Comparison of ENCODE assay signal across 8 cellular contexts in genomic region chr1:153957744-153958110, GRCh38. TPM values are rescaled to one million over a fixed set of nuclear protein-coding genes. Genes with fewer than 3 reads are reported as not detected.
DNase-seq lines count a peak whose midpoint lies in the region; ATAC-seq and TF ChIP-seq lines count a peak whose summit lies in the region.

No MANE protein-coding gene starts in this region.

- H3K4me2 ChIP-seq in BLaER1 = peak overlapping the region; percentile 84

- H4K20me1 ChIP-seq in BLaER1 = peaks cover 52% of the 10 kb centered on the region

- H3K4me1 Mint-ChIP-seq in activated T-cell treated with anti-CD3 and anti-CD28 coated beads, Interleukin-2, amount 50 U/mL, for 72 hours (ENCODE audit: low read depth) = peaks cover 61% of the 10 kb centered on the region

- peak overlapping the region; percentile 83 for H3K27ac ChIP-seq in BLaER1
- peak overlapping the region; percentile 86 for H3K27ac ChIP-seq in HUES64 (ENCODE audit: low read depth, low read length)
- H3K27ac ChIP-seq in gastrocnemius medialis = peak overlapping the region; percentile 91 to 98 (median 94)

- no peaks in the 10 kb centered on the region for H3K27me3 Mint-ChIP-seq in activated T-cell treated with anti-CD3 and anti-CD28 coated beads, Interleukin-2, amount 50 U/mL, for 72 hours (ENCODE audit: low read depth)

- TF ChIP-seq POLR2A in gastrocnemius medialis (IDR thresholded peaks at IDR 0.05) = no peak

- H3K9ac ChIP-seq in BLaER1 (peak overlapping the region; percentile 86), HUES64 (ENCODE audit: low read depth, low read length) (peak overlapping the region; percentile 87)

- peaks cover 9 to 10% of the 10 kb centered on the region in 2 donors for H3K36me3 Mint-ChIP-seq in activated T-cell treated with anti-CD3 and anti-CD28 coated beads, Interleukin-2, amount 50 U/mL, for 72 hours (ENCODE audit: insufficient read depth in 2 of 2)

- TF ChIP-seq CTCF in gastrocnemius medialis (IDR thresholded peaks at IDR 0.05 in 4 of 5, conservative IDR thresholded peaks at IDR 0.05 in 1 of 5) = no peak

- no peaks in the 10 kb centered on the region for H3K27me3 ChIP-seq in BLaER1
- H3K27me3 ChIP-seq in HUES64 (ENCODE audit: insufficient read depth, low read length) = no peaks in the 10 kb centered on the region
- H3K27me3 ChIP-seq in gastrocnemius medialis = no peaks in the 10 kb centered on the region

- 1% methylated on average over 13 of the region's 13 CpGs for WGBS in HUES64

- in situ Hi-C loops in gastrocnemius medialis (cut with MboI; ENCODE audit: low sequenced_read_pairs in 4 of 4) = no loop called here

- H3K4me1 ChIP-seq in BLaER1 (peaks cover 70% of the 10 kb centered on the region), HUES64 (ENCODE audit: insufficient read depth, low read length) (peaks cover 18% of the 10 kb centered on the region), gastrocnemius medialis (peaks cover 69 to 70% of the 10 kb centered on the region in 2 donors)

- H3K36me3 ChIP-seq in BLaER1 (peaks cover 46% of the 10 kb centered on the region), HUES64 (ENCODE audit: insufficient read depth, low read length) (peaks cover 44% of the 10 kb centered on the region), gastrocnemius medialis (peaks cover 0 to 9% of the 10 kb centered on the region in 2 donors)

- H3K9me3 Mint-ChIP-seq in activated T-cell treated with anti-CD3 and anti-CD28 coated beads, Interleukin-2, amount 50 U/mL, for 72 hours = no peaks in the 10 kb centered on the region

- intact Hi-C loops in gastrocnemius medialis (cut with DNase I; ENCODE audit: low total_unique reads) (loop anchor here (1.0 kb wide), 2 partner anchors 11 to 34 kb away; partner anchors contain the start of gene DENND4B), head of caudate nucleus (cut with DNase I) (loop anchor here (10.0 kb wide), 1 partner anchor 163 kb away; no protein-coding TSS in a partner anchor)

- peak; percentile 9 for ATAC-seq in GM19328 (IDR thresholded peaks at IDR 0.05; ENCODE audit: unreplicated experiment)
- peak; percentile 20 to 32 for ATAC-seq in activated T-cell treated with anti-CD3 and anti-CD28 coated beads, Interleukin-2, amount 50 U/mL, for 72 hours (replicated peaks in 1 of 2)
- ATAC-seq in gastrocnemius medialis = no peak
- no peak for ATAC-seq in HG02938 (IDR thresholded peaks at IDR 0.05; ENCODE audit: unreplicated experiment)

- DNase-seq in activated T-cell treated with anti-CD3 and anti-CD28 coated beads, Interleukin-2, amount 50 U/mL, for 72 hours = peak; percentile 50
- DNase-seq in glomerular visceral epithelial cell (ENCODE audit: extremely low spot score) = peak; percentile 40
- no peak for DNase-seq in gastrocnemius medialis
- no peak for DNase-seq in head of caudate nucleus

- H3K27ac Mint-ChIP-seq in activated T-cell treated with anti-CD3 and anti-CD28 coated beads, Interleukin-2, amount 50 U/mL, for 72 hours = peak overlapping the region; percentile 93

- H3K4me3 ChIP-seq in BLaER1 (peak overlapping the region; percentile 79), HUES64 (ENCODE audit: low read length) (peak overlapping the region; percentile 94), gastrocnemius medialis (peak overlapping the region; percentile 88 to 100 (median 98))

- H3K9me3 ChIP-seq in BLaER1 (no peaks in the 10 kb centered on the region), HUES64 (ENCODE audit: insufficient read depth, low read depth, low read length) (no peaks in the 10 kb centered on the region), gastrocnemius medialis (no peaks in the 10 kb centered on the region)

- H3K4me3 Mint-ChIP-seq in activated T-cell treated with anti-CD3 and anti-CD28 coated beads, Interleukin-2, amount 50 U/mL, for 72 hours = peak overlapping the region; percentile 97 to 98

RNA-seq across cellular contexts. Expression of gene CRTC2, which starts 0.7 kb away (rescaled TPM):
- polyA plus RNA-seq in HUES64 (2013, experiment 1 of 2) = 15.1 TPM
- polyA plus RNA-seq in HUES64 (2013, experiment 2 of 2) = 15.8 TPM
- total RNA-seq in activated T-cell treated with anti-CD3 and anti-CD28 coated beads, Interleukin-2, amount 50 U/mL, for 72 hours = 100 to 1,000 TPM; 107 to 121 TPM
- total RNA-seq in gastrocnemius medialis = 10 to 100 TPM; 17.4 to 27.1 (median 23.3) TPM

RNA-seq across cellular contexts. Expression of gene SLC39A1, which starts 5.6 kb away (rescaled TPM):
- 148 TPM for polyA plus RNA-seq in HUES64 (2013, experiment 1 of 2)
- 147 TPM for polyA plus RNA-seq in HUES64 (2013, experiment 2 of 2)
- total RNA-seq in activated T-cell treated with anti-CD3 and anti-CD28 coated beads, Interleukin-2, amount 50 U/mL, for 72 hours = 10 to 100 TPM; 86.5 to 90.7 TPM
- 10 to 100 TPM; 37.1 to 63.2 (median 47.9) TPM for total RNA-seq in gastrocnemius medialis

RNA-seq across cellular contexts. Expression of gene CREB3L4, which starts 10.0 kb away (rescaled TPM):
- 17.2 TPM for polyA plus RNA-seq in HUES64 (2013, experiment 1 of 2)
- polyA plus RNA-seq in HUES64 (2013, experiment 2 of 2) = 18.1 TPM
- 10 to 100 TPM; 13.7 to 13.9 TPM for total RNA-seq in activated T-cell treated with anti-CD3 and anti-CD28 coated beads, Interleukin-2, amount 50 U/mL, for 72 hours
- 1 to 10 TPM; 4.5 to 7.9 (median 5.7) TPM for total RNA-seq in gastrocnemius medialis

RNA-seq across cellular contexts. Expression of gene DENND4B, which starts 11.2 kb away (rescaled TPM):
- 25.4 TPM for polyA plus RNA-seq in HUES64 (2013, experiment 1 of 2)
- 23.6 TPM for polyA plus RNA-seq in HUES64 (2013, experiment 2 of 2)
- total RNA-seq in activated T-cell treated with anti-CD3 and anti-CD28 coated beads, Interleukin-2, amount 50 U/mL, for 72 hours = 100 to 1,000 TPM; 105 to 108 TPM
- total RNA-seq in gastrocnemius medialis = 10 to 100 TPM; 38.0 to 45.8 (median 40.1) TPM

RNA-seq across cellular contexts. Expression of gene JTB, which starts 19.7 kb away (rescaled TPM):
- 86.4 TPM for polyA plus RNA-seq in HUES64 (2013, experiment 1 of 2)
- polyA plus RNA-seq in HUES64 (2013, experiment 2 of 2) = 72.2 TPM
- 100 to 1,000 TPM; 130 to 133 TPM for total RNA-seq in activated T-cell treated with anti-CD3 and anti-CD28 coated beads, Interleukin-2, amount 50 U/mL, for 72 hours
- total RNA-seq in gastrocnemius medialis = 100 to 1,000 TPM; 157 to 309 (median 259) TPM

Comparison
In these comparisons a context has a peak if more than half of its experiments do, and no peak if none do; other contexts are left out.
1. ATAC-seq: peak in GM19328 (single experiment) and activated T-cell treated with anti-CD3 and anti-CD28 coated beads, Interleukin-2, amount 50 U/mL, for 72 hours (2 of 2); none in gastrocnemius medialis (0 of 2) and HG02938 (single experiment).
2. DNase-seq: peak in activated T-cell treated with anti-CD3 and anti-CD28 coated beads, Interleukin-2, amount 50 U/mL, for 72 hours (2 of 2) and glomerular visceral epithelial cell (single experiment); none in gastrocnemius medialis (0 of 2) and head of caudate nucleus (0 of 42).
3. Peak in every context shown above with its lines, with median percentiles within 50 percentile points of each other: H3K27ac ChIP-seq and H3K4me3 ChIP-seq.